In genomic region chr2:229226372-229226771, GRCh38 we compare ENCODE assay signal across 24 cellular contexts. TPM values are rescaled to one million over a fixed set of nuclear protein-coding genes. Genes with fewer than 3 reads are reported as not detected.
"Had no signal": no experiment of that assay in that cellular context is flagged by ENCODE, and none has a peak within 500 bp of the region (broad histone marks: within the 10 kb centered on the region; RNA-seq: fewer than 3 reads in every experiment).

No MANE protein-coding gene starts in this region.

- H3K36me3 ChIP-seq: adrenal gland, cardiac muscle cell, stomach, suprapubic skin, transverse colon, vagina had no signal

- H3K27ac ChIP-seq: adrenal gland, cardiac muscle cell, transverse colon, vagina had no signal

- DNase-seq: activated CD4-positive, alpha-beta T cell treated with anti-CD3 and anti-CD28 coated beads for 36 hours; activated CD4-positive, CD25-positive, alpha-beta regulatory T cell; activated CD8-positive, alpha-beta memory T cell treated with anti-CD3 and anti-CD28 coated beads, Interleukin-2, amount 10 ng/mL, durations not matched to agents 7 days and 5 days; activated CD8-positive, alpha-beta T cell treated with anti-CD3 and anti-CD28 coated beads, Interleukin-2, amount 10 ng/mL, durations not matched to agents 7 days and 5 days; activated naive CD4-positive, alpha-beta T cell treated with Interleukin-2 at 50 U/mL for 16 hours; activated naive CD8-positive, alpha-beta T cell treated with anti-CD3 and anti-CD28 coated beads for 36 hours; activated T-cell treated with anti-CD3 and anti-CD28 coated beads, Interleukin-2, amount 50 U/mL, for 48 hours; adrenal gland; cortex of kidney; effector memory CD8-positive, alpha-beta T cell; erythroblast; foreskin melanocyte; stimulated activated CD4-positive, alpha-beta T cell treated with anti-CD3 and anti-CD28 coated beads, Interleukin-15, amount 100 ng/mL, for 24 hours; stimulated activated CD4-positive, alpha-beta T cell treated with anti-CD3 and anti-CD28 coated beads, Interleukin-2, amount 100 ng/mL, for 24 hours; stimulated activated naive B cell treated with anti-CD40 and anti-IgM and Interleukin-4, amounts not matched to agents 10 μg/mL and 1 μg/mL and 100 μg/mL, for 72 hours; stomach; T-helper 1 cell; transverse colon had no signal

- H3K4me3 ChIP-seq: adrenal gland, ascending aorta, cardiac muscle cell, stomach, suprapubic skin, transverse colon, vagina had no signal

- H3K27me3 ChIP-seq: adrenal gland, ascending aorta, cardiac muscle cell, stomach, suprapubic skin, transverse colon, vagina had no signal

- ATAC-seq: activated CD4-positive, alpha-beta T cell treated with anti-CD3 and anti-CD28 coated beads for 36 hours; activated CD8-positive, alpha-beta memory T cell treated with anti-CD3 and anti-CD28 coated beads, Interleukin-2, amount 10 ng/mL, durations not matched to agents 7 days and 5 days; activated CD8-positive, alpha-beta T cell treated with anti-CD3 and anti-CD28 coated beads, Interleukin-2, amount 10 ng/mL, durations not matched to agents 7 days and 5 days; effector memory CD8-positive, alpha-beta T cell; left lobe of liver; stimulated activated naive B cell treated with anti-CD40 and anti-IgM and Interleukin-4, amounts not matched to agents 10 μg/mL and 1 μg/mL and 100 μg/mL, for 72 hours had no signal

- H3K4me1 ChIP-seq: transverse colon, vagina had no signal

- H3K9me3 ChIP-seq: adrenal gland, ascending aorta, stomach, suprapubic skin, transverse colon, vagina had no signal

RNA-seq across cellular contexts. Expression of gene PID1, which starts 44.7 kb away (rescaled TPM):
- total RNA-seq: activated CD4-positive, alpha-beta T cell treated with anti-CD3 and anti-CD28 coated beads for 36 hours; activated CD8-positive, alpha-beta memory T cell treated with anti-CD3 and anti-CD28 coated beads, Interleukin-2, amount 10 ng/mL, durations not matched to agents 7 days and 5 days; activated CD8-positive, alpha-beta T cell treated with anti-CD3 and anti-CD28 coated beads, Interleukin-2, amount 10 ng/mL, durations not matched to agents 7 days and 5 days; activated naive CD8-positive, alpha-beta T cell treated with anti-CD3 and anti-CD28 coated beads for 36 hours; activated T-helper 2 cell treated with anti-CD3 and anti-CD28 coated beads, Interferon-gamma antibody, Interleukin-2, Interleukin-4, amounts not matched to agents 10 μg/mL and 5 μg/mL and 100 μg/mL, durations not matched to agents 14 hours and 24 hours and 36 hours had no signal
